ENCODE assay signal across 24 cellular contexts in genomic region chr19:10254244-10254643, GRCh38. TPM values are rescaled to one million over a fixed set of nuclear protein-coding genes. Genes with fewer than 3 reads are reported as not detected.
DNase-seq lines count a peak whose midpoint lies in the region; ATAC-seq and TF ChIP-seq lines count a peak whose summit lies in the region.
"Had no signal": no experiment of that assay in that cellular context is flagged by ENCODE, and none has a peak within 500 bp of the region (broad histone marks: within the 10 kb centered on the region; RNA-seq: fewer than 3 reads in every experiment).

No MANE protein-coding gene starts in this region.

- POLR2A ChIA-PET in HEK293 (lab: Yijun Ruan, JAX): interaction anchor here (0.6 to 0.9 kb wide), 2 partner anchors 37 to 133 kb away, joined by 3 read pairs; no protein-coding TSS in a partner anchor

- TF ChIP-seq POLR2A in GM18505 (IDR thresholded peaks at IDR 0.05; ENCODE audit: borderline replicate concordance, extremely low read depth, insufficient read depth, insufficient read length): no peak

- H3K4me3 ChIP-seq in HEK293 (ENCODE audit: low read depth, low read length): no peak overlapping the region
- H3K4me3 ChIP-seq: SJSA1, tibial artery had no signal

- H3K27ac Mint-ChIP-seq in activated naive CD4-positive, alpha-beta T cell treated with anti-CD3 and anti-CD28 coated beads, Interleukin-2, amount 50 U/mL, for 24 hours: no peak overlapping the region
- H3K27ac Mint-ChIP-seq in activated naive CD8-positive, alpha-beta T cell treated with anti-CD3 and anti-CD28 coated beads for 36 hours: peak overlapping the region; percentile 17
- H3K27ac Mint-ChIP-seq in progenitor cell of endocrine pancreas: no peak overlapping the region
- H3K27ac Mint-ChIP-seq: memory B cell had no signal

- no peak for DNase-seq in activated naive CD4-positive, alpha-beta T cell treated with Interleukin-2 at 50 U/mL for 16 hours
- DNase-seq in activated naive CD8-positive, alpha-beta T cell treated with anti-CD3 and anti-CD28 coated beads for 36 hours: no peak
- DNase-seq in progenitor cell of endocrine pancreas (ENCODE audit: low spot score, unreplicated experiment): no peak
- no peak for DNase-seq in NCI-H524 (lab: John Stamatoyannopoulos, UW)
- DNase-seq: amniotic stem cell; DMS53; effector memory CD4-positive, alpha-beta T cell; foreskin melanocyte; GF-D8; NCI-H1092 treated with DMSO at 0.1 percent for 48 hours; NCI-H1930; NCI-H2227 treated with DMSO at 0.1 percent for 48 hours; right cardiac atrium; stimulated activated CD4-positive, alpha-beta T cell treated with anti-CD3 and anti-CD28 coated beads, Interleukin-4, amount 100 ng/mL, for 4 hours; stimulated activated naive CD4-positive, alpha-beta T cell treated with Interleukin-2 at 50 U/mL for 16 hours; tibial artery had no signal

- peaks cover 25 to 55% of the 10 kb centered on the region in 2 experiments; a peak in 2 of 3 replicates for H3K36me3 ChIP-seq in HEK293 (ENCODE audit: control insufficient read depth in 2 of 2, insufficient read depth in 1 of 2, low read length in 2 of 2)

- peaks cover 16% of the 10 kb centered on the region for H3K36me3 Mint-ChIP-seq in activated naive CD4-positive, alpha-beta T cell treated with anti-CD3 and anti-CD28 coated beads, Interleukin-2, amount 50 U/mL, for 24 hours
- peaks cover 48% of the 10 kb centered on the region for H3K36me3 Mint-ChIP-seq in activated naive CD8-positive, alpha-beta T cell treated with anti-CD3 and anti-CD28 coated beads for 36 hours
- H3K36me3 Mint-ChIP-seq in progenitor cell of endocrine pancreas (ENCODE audit: insufficient read depth): peaks cover 15% of the 10 kb centered on the region

- TF ChIP-seq CTCF in HEK293 (tag by site-specific recombination; IDR thresholded peaks at IDR 0.05) (no peak), progenitor cell of endocrine pancreas (IDR thresholded peaks at IDR 0.05; ENCODE audit: unreplicated experiment) (no peak)

- CTCF ChIA-PET in HEK293 (lab: Yijun Ruan, JAX): interaction anchor here (0.6 to 1.6 kb wide), 3 partner anchors 131 to 324 kb away, joined by 3 to 5 read pairs (median 5); no protein-coding TSS in a partner anchor

- H3K4me1 Mint-ChIP-seq in activated naive CD4-positive, alpha-beta T cell treated with anti-CD3 and anti-CD28 coated beads, Interleukin-2, amount 50 U/mL, for 24 hours: peaks cover 33% of the 10 kb centered on the region
- peaks cover 23% of the 10 kb centered on the region for H3K4me1 Mint-ChIP-seq in activated naive CD8-positive, alpha-beta T cell treated with anti-CD3 and anti-CD28 coated beads for 36 hours
- H3K4me1 Mint-ChIP-seq in progenitor cell of endocrine pancreas (ENCODE audit: low read depth): peaks cover 3% of the 10 kb centered on the region

- peak overlapping the region; percentile 49 for H3K4me3 Mint-ChIP-seq in activated naive CD4-positive, alpha-beta T cell treated with anti-CD3 and anti-CD28 coated beads, Interleukin-2, amount 50 U/mL, for 24 hours
- H3K4me3 Mint-ChIP-seq in activated naive CD8-positive, alpha-beta T cell treated with anti-CD3 and anti-CD28 coated beads for 36 hours: no peak overlapping the region
- peak overlapping the region; percentile 99 for H3K4me3 Mint-ChIP-seq in progenitor cell of endocrine pancreas (ENCODE audit: low read depth)
- H3K4me3 Mint-ChIP-seq: memory B cell had no signal

- no peaks in the 10 kb centered on the region for H3K9me3 Mint-ChIP-seq in activated naive CD4-positive, alpha-beta T cell treated with anti-CD3 and anti-CD28 coated beads, Interleukin-2, amount 50 U/mL, for 24 hours
- H3K9me3 Mint-ChIP-seq in activated naive CD8-positive, alpha-beta T cell treated with anti-CD3 and anti-CD28 coated beads for 36 hours: no peaks in the 10 kb centered on the region
- no peaks in the 10 kb centered on the region for H3K9me3 Mint-ChIP-seq in progenitor cell of endocrine pancreas (ENCODE audit: low read depth)
- H3K9me3 Mint-ChIP-seq: IgD-negative memory B cell, memory B cell had no signal

- no peaks in the 10 kb centered on the region for H3K9me3 ChIP-seq in HEK293 (ENCODE audit: control insufficient read depth, insufficient read depth, low read depth, low read length)
- H3K9me3 ChIP-seq: SJSA1, tibial artery had no signal

- no peak overlapping the region for H3K27ac ChIP-seq in HEK293 (ENCODE audit: extremely low read depth, low read depth, low read length)
- H3K27ac ChIP-seq: parathyroid adenoma, SJSA1, tibial artery had no signal

- no peak for ATAC-seq in GM18505 (IDR thresholded peaks at IDR 0.05; ENCODE audit: unreplicated experiment)
- ATAC-seq: esophagus mucosa, right cardiac atrium had no signal

- no peaks in the 10 kb centered on the region for H3K4me1 ChIP-seq in HEK293 (ENCODE audit: control insufficient read depth, insufficient read depth, low read length)
- H3K4me1 ChIP-seq: parathyroid adenoma, SJSA1 had no signal

- no peaks in the 10 kb centered on the region for H3K27me3 Mint-ChIP-seq in activated naive CD4-positive, alpha-beta T cell treated with anti-CD3 and anti-CD28 coated beads, Interleukin-2, amount 50 U/mL, for 24 hours
- no peaks in the 10 kb centered on the region for H3K27me3 Mint-ChIP-seq in activated naive CD8-positive, alpha-beta T cell treated with anti-CD3 and anti-CD28 coated beads for 36 hours
- H3K27me3 Mint-ChIP-seq in progenitor cell of endocrine pancreas: no peaks in the 10 kb centered on the region
- H3K27me3 Mint-ChIP-seq: memory B cell had no signal

TF ChIP-seq in HEK293, 187 proteins besides CTCF, POLR2A, EP300 and RAD21:
- no peak for TF ChIP-seq GLI4 (tag by site-specific recombination; IDR thresholded peaks at IDR 0.05)
- TF ChIP-seq ZBTB1 (tag by site-specific recombination; IDR thresholded peaks at IDR 0.05): no peak
- TF ChIP-seq REPIN1 (tag by site-specific recombination; IDR thresholded peaks at IDR 0.05; ENCODE audit: low read depth): no peak
- TF ChIP-seq, protein P1, sequence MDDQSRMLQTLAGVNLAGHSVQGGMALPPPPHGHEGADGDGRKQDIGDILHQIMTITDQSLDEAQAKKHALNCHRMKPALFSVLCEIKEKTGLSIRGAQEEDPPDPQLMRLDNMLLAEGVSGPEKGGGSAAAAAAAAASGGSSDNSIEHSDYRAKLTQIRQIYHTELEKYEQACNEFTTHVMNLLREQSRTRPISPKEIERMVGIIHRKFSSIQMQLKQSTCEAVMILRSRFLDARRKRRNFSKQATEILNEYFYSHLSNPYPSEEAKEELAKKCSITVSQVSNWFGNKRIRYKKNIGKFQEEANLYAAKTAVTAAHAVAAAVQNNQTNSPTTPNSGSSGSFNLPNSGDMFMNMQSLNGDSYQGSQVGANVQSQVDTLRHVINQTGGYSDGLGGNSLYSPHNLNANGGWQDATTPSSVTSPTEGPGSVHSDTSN (CRISPR knock-in tag; IDR thresholded peaks at IDR 0.05): no peak
- peak; percentile 97 for TF ChIP-seq ZNF623 (tag by site-specific recombination; IDR thresholded peaks at IDR 0.05)
TF ChIP-seq in HEK293: peak in this region for 1.

RNA-seq across cellular contexts. Expression of gene MRPL4, which starts 2.2 kb away (rescaled TPM):
- 100 to 1,000 TPM; 179 to 182 TPM for total RNA-seq in activated naive CD8-positive, alpha-beta T cell treated with anti-CD3 and anti-CD28 coated beads for 36 hours
- total RNA-seq in progenitor cell of endocrine pancreas: 51.7 and 52.9 TPM in 2 replicates

RNA-seq across cellular contexts. Expression of gene ICAM1, which starts 16.7 kb away (rescaled TPM):
- total RNA-seq in activated naive CD8-positive, alpha-beta T cell treated with anti-CD3 and anti-CD28 coated beads for 36 hours: 10 to 100 TPM; 33.2 to 33.6 TPM
- 0.17 and 0.20 TPM in 2 replicates for total RNA-seq in progenitor cell of endocrine pancreas

RNA-seq across cellular contexts. Expression of gene S1PR2, which starts 23.1 kb away (rescaled TPM):
- total RNA-seq in activated naive CD8-positive, alpha-beta T cell treated with anti-CD3 and anti-CD28 coated beads for 36 hours: 1 to 10 TPM; 7.7 to 7.9 TPM
- 17.9 and 19.2 TPM in 2 replicates for total RNA-seq in progenitor cell of endocrine pancreas

RNA-seq across cellular contexts. Expression of gene ICAM4, which starts 32.5 kb away (rescaled TPM):
- total RNA-seq in activated naive CD8-positive, alpha-beta T cell treated with anti-CD3 and anti-CD28 coated beads for 36 hours: under 1 TPM; 0.25 to 0.38 TPM
- not detected in 2 replicates for total RNA-seq in progenitor cell of endocrine pancreas
- total RNA-seq: esophagus mucosa, SJSA1 had no signal

RNA-seq across cellular contexts. Expression of gene ICAM5, which starts 35.5 kb away (rescaled TPM):
- total RNA-seq in activated naive CD8-positive, alpha-beta T cell treated with anti-CD3 and anti-CD28 coated beads for 36 hours: 1 to 10 TPM in 1 of 2 experiments, under 1 TPM in 1; 0.95 to 1.0 TPM
- total RNA-seq in progenitor cell of endocrine pancreas: not detected in 2 replicates

Comparison
In these comparisons a context has a peak if more than half of its experiments do, and no peak if none do; other contexts are left out.
1. RNA of gene ICAM1, which starts 16.7 kb away (total RNA-seq): 33.2 to 33.6 TPM in activated naive CD8-positive, alpha-beta T cell treated with anti-CD3 and anti-CD28 coated beads for 36 hours; 0.17 to 0.20 TPM in progenitor cell of endocrine pancreas; every median in the first group is over 10 times any median in the second.